Comparison of ENCODE assay signal across 9 cellular contexts in the genomic region with DNA sequence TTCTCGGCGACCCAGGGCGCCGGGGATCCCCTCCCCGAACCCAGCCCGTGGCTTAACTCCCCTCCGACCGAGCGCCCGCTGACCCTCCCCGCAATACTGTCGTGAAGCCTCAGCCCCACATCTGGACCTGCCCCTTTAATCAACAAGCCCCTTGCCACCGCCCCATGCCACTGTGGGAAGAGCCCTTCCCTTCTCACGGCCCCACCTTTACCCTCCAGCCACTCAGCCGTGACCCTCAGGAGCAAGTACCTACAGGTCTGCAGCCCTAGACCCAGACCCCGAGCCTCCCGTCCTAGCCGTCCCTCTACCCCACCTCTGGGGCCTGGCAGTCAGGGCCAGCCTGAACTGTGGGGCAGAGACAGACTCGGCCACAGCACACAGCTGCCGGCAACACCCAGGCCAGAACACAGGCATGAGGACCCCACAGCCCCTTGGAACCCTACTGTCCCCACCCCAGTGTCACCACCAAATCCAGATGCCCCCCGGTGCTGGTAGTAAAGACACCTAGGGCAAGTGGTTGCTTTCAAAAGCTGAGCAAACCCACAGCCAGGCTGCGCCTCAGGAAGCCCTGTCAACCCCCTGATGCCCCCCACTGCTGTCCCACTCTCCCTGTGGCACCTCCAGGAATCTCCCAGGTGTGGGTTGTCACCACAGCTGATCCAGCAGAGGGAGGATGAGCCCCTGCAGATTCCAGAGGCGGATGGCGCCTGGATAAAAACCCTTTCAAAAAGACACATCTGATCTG. TPM values are rescaled to one million over a fixed set of nuclear protein-coding genes. Genes with fewer than 3 reads are reported as not detected.
DNase-seq lines count a peak whose midpoint lies in the region; ATAC-seq and TF ChIP-seq lines count a peak whose summit lies in the region.
"Had no signal": no experiment of that assay in that cellular context is flagged by ENCODE, and none has a peak within 500 bp of the region (broad histone marks: within the 10 kb centered on the region; RNA-seq: fewer than 3 reads in every experiment).

No MANE protein-coding gene starts in this region.

- no peaks in the 10 kb centered on the region for H3K9me3 Mint-ChIP-seq in stimulated activated memory B cell treated with anti-CD40 and anti-IgM and Interleukin-4, amounts not matched to agents 10 μg/mL and 1 μg/mL and 100 μg/mL, for 72 hours

- intact Hi-C loops in ascending aorta (cut with DNase I) = loop anchor here (5.0 kb wide), 2 partner anchors 35 to 50 kb away; no protein-coding TSS in a partner anchor

- peaks cover 51% of the 10 kb centered on the region for H3K27me3 ChIP-seq in HUES6 (ENCODE audit: control insufficient read depth, insufficient read depth, low read length)
- H3K27me3 ChIP-seq in ascending aorta = no peaks in the 10 kb centered on the region
- peaks cover 36% of the 10 kb centered on the region for H3K27me3 ChIP-seq in effector memory CD4-positive, alpha-beta T cell (replicated peaks; ENCODE audit: control insufficient read depth, insufficient read depth, low read length, poor library complexity, severe bottlenecking)

- H3K4me1 ChIP-seq in HUES6 (ENCODE audit: control insufficient read depth, insufficient read depth, low read length) (peaks cover 24% of the 10 kb centered on the region), ascending aorta (peaks cover 18 to 48% of the 10 kb centered on the region in 2 donors)
- peaks cover 13% of the 10 kb centered on the region for H3K4me1 ChIP-seq in effector memory CD4-positive, alpha-beta T cell (ENCODE audit: control insufficient read depth, insufficient read depth, low read length, poor library complexity, severe bottlenecking)

- no peak overlapping the region for H3K27ac ChIP-seq in HUES6 (ENCODE audit: low read depth, low read length)
- H3K27ac ChIP-seq in ascending aorta = peak overlapping the region; percentile 93 to 95
- H3K27ac ChIP-seq in effector memory CD4-positive, alpha-beta T cell (ENCODE audit: insufficient read depth, low read length, poor library complexity, severe bottlenecking) = no peak overlapping the region
- H3K27ac ChIP-seq: epithelial cell of prostate had no signal

- TF ChIP-seq CTCF in ascending aorta (IDR thresholded peaks at IDR 0.05) = no peak

- no peak for ATAC-seq in stimulated activated memory B cell treated with anti-CD40 and anti-IgM and Interleukin-4, amounts not matched to agents 10 μg/mL and 1 μg/mL and 100 μg/mL, for 72 hours
- ATAC-seq in GM21619 (IDR thresholded peaks at IDR 0.05; ENCODE audit: unreplicated experiment) = no peak
- no peak for ATAC-seq in GM21717 (IDR thresholded peaks at IDR 0.05; ENCODE audit: unreplicated experiment)
- ATAC-seq in HG02870 (IDR thresholded peaks at IDR 0.05; ENCODE audit: unreplicated experiment) = no peak

- peaks cover 23% of the 10 kb centered on the region for H3K4me1 Mint-ChIP-seq in stimulated activated memory B cell treated with anti-CD40 and anti-IgM and Interleukin-4, amounts not matched to agents 10 μg/mL and 1 μg/mL and 100 μg/mL, for 72 hours

- H3K36me3 Mint-ChIP-seq in stimulated activated memory B cell treated with anti-CD40 and anti-IgM and Interleukin-4, amounts not matched to agents 10 μg/mL and 1 μg/mL and 100 μg/mL, for 72 hours = no peaks in the 10 kb centered on the region

- H3K4me3 ChIP-seq in HUES6 (ENCODE audit: low read depth, low read length) (peak overlapping the region; percentile 100), ascending aorta (peak overlapping the region; percentile 84 to 89), iPS-18c (ENCODE audit: insufficient read depth, low read depth, low read length) (peak overlapping the region; percentile 87)
- H3K4me3 ChIP-seq in effector memory CD4-positive, alpha-beta T cell (ENCODE audit: insufficient read depth, low read depth, low read length, poor library complexity, severe bottlenecking) = no peak overlapping the region

- peak overlapping the region; percentile 29 for H3K9ac ChIP-seq in HUES6 (ENCODE audit: low read length)

- H3K36me3 ChIP-seq in HUES6 (ENCODE audit: control insufficient read depth, insufficient read depth, low read length) = no peaks in the 10 kb centered on the region
- H3K36me3 ChIP-seq in ascending aorta = peaks cover 13 to 22% of the 10 kb centered on the region in 2 donors
- no peaks in the 10 kb centered on the region for H3K36me3 ChIP-seq in effector memory CD4-positive, alpha-beta T cell (ENCODE audit: control insufficient read depth, insufficient read depth, low read length)

- peak overlapping the region; percentile 74 for H3K4me3 Mint-ChIP-seq in stimulated activated memory B cell treated with anti-CD40 and anti-IgM and Interleukin-4, amounts not matched to agents 10 μg/mL and 1 μg/mL and 100 μg/mL, for 72 hours

- peaks cover 64% of the 10 kb centered on the region for H3K27me3 Mint-ChIP-seq in stimulated activated memory B cell treated with anti-CD40 and anti-IgM and Interleukin-4, amounts not matched to agents 10 μg/mL and 1 μg/mL and 100 μg/mL, for 72 hours

- H3K27ac Mint-ChIP-seq in stimulated activated memory B cell treated with anti-CD40 and anti-IgM and Interleukin-4, amounts not matched to agents 10 μg/mL and 1 μg/mL and 100 μg/mL, for 72 hours = no peak overlapping the region

- DNase-seq in ascending aorta (ENCODE audit: low spot score in 2 of 2) = peak in 1 of 2 donors; percentile 70
- DNase-seq in effector memory CD4-positive, alpha-beta T cell = no peak

- no peaks in the 10 kb centered on the region for H3K9me3 ChIP-seq in HUES6 (ENCODE audit: control insufficient read depth, insufficient read depth, low read depth, low read length)
- H3K9me3 ChIP-seq in ascending aorta = no peaks in the 10 kb centered on the region
- peaks cover 2% of the 10 kb centered on the region for H3K9me3 ChIP-seq in iPS-18c (ENCODE audit: control insufficient read depth, insufficient read depth, low read length)
- no peaks in the 10 kb centered on the region for H3K9me3 ChIP-seq in effector memory CD4-positive, alpha-beta T cell (ENCODE audit: control insufficient read depth, low read length)

RNA-seq across cellular contexts. Expression of gene NXPH3, which starts 1.4 kb away (rescaled TPM):
- total RNA-seq in ascending aorta = 30.3 TPM

Comparison
In these comparisons a context has a peak if more than half of its experiments do, and no peak if none do; other contexts are left out.
1. H3K27ac ChIP-seq: peak in ascending aorta (2 of 2); none in HUES6 (single experiment) and effector memory CD4-positive, alpha-beta T cell (single experiment).